ENCODE assay signal across 8 cellular contexts in the genomic region with DNA sequence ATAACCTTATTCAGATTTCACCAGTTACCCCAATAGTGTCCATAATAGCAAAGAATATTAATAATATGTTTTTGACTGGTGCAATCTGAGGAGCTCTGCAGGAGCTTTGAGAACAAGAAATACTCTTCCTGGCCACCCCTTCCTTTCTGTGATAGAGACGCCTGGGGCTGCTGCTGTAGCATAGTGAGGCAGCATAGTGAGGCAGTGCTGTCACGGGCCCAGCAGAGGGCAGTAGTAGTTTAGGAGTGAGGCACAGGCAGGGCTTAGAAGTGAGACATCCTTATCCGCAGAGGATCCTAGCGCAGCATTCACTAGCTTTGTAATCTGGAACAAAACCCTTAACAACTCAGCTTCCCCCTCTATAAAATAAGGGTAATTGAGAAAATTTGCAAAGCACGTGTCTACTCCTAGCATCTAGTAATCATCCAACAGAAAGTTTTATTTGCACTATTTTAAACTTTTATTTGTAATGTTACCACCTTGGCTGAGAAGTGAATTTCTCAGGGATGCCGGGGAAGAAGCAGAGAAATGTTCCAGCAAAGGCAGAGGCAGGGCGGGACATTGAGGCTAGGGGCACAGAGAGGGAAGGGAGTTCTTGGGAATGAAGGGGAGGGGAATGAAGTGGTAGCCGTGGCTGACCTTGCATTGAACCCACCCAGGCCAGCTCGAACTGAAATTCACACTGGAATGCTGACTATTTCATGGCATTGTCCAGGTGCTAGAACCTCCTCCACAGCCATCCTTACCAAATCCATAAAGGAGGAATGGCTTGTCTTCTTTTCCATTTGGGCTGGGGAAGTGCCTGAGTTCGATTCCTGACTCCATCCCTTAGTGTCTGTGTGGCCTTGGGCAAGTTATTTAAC.
A peak's percentile ranks its signal among the peaks of the same experiment; 100 is the strongest.
DNase-seq lines count a peak whose midpoint lies in the region; ATAC-seq and TF ChIP-seq lines count a peak whose summit lies in the region.

No MANE protein-coding gene starts in this region.

- H3K9me3 Mint-ChIP-seq in activated T-cell treated with anti-CD3 and anti-CD28 coated beads, Interleukin-2, amount 50 U/mL, for 4 hours: no peaks in the 10 kb centered on the region
- no peaks in the 10 kb centered on the region for H3K9me3 Mint-ChIP-seq in neural progenitor cell

- ATAC-seq in GM21619 (IDR thresholded peaks at IDR 0.05; ENCODE audit: unreplicated experiment) (peak; percentile 99), Panc1 (peak; percentile 100)
- ATAC-seq in activated T-cell treated with anti-CD3 and anti-CD28 coated beads, Interleukin-2, amount 50 U/mL, for 4 hours: peak; percentile 99

- intact Hi-C loops in Panc1 (cut with micrococcal nuclease; ENCODE audit: unreplicated experiment): loop anchor here (1.0 kb wide), 1 partner anchor 243 kb away; no protein-coding TSS in a partner anchor
- intact Hi-C loops in stomach (cut with DNase I; ENCODE audit: low total_unique reads): no loop called here

- H3K4me1 ChIP-seq in Panc1 (ENCODE audit: control insufficient read depth, insufficient read depth, low read length) (no peaks in the 10 kb centered on the region), neural progenitor cell (no peaks in the 10 kb centered on the region), stomach (peaks cover 4 to 8% (median 4%) of the 10 kb centered on the region in 4 donors)

- H3K4me1 Mint-ChIP-seq in activated T-cell treated with anti-CD3 and anti-CD28 coated beads, Interleukin-2, amount 50 U/mL, for 4 hours (ENCODE audit: low read depth): peaks cover 3% of the 10 kb centered on the region
- H3K4me1 Mint-ChIP-seq in neural progenitor cell: peaks cover 5% of the 10 kb centered on the region

- no peak overlapping the region for H3K27ac Mint-ChIP-seq in neural progenitor cell

- H3K9me3 ChIP-seq in Panc1 (ENCODE audit: control insufficient read depth, insufficient read depth, low read depth, low read length) (no peaks in the 10 kb centered on the region), neural progenitor cell (ENCODE audit: low read depth) (no peaks in the 10 kb centered on the region), stomach (no peaks in the 10 kb centered on the region)

- no TSS peak for BruUV-seq in Panc1 (replicated peaks; lab: Mats Ljungman, UMichigan)

- no peak overlapping the region for H3K4me3 Mint-ChIP-seq in activated T-cell treated with anti-CD3 and anti-CD28 coated beads, Interleukin-2, amount 50 U/mL, for 4 hours
- H3K4me3 Mint-ChIP-seq in neural progenitor cell: no peak overlapping the region

- no peak for TF ChIP-seq POLR2A in stomach (IDR thresholded peaks at IDR 0.05)

- H3K36me3 ChIP-seq in Panc1 (ENCODE audit: control insufficient read depth, insufficient read depth, low read length) (no peaks in the 10 kb centered on the region), neural progenitor cell (no peaks in the 10 kb centered on the region), stomach (peaks cover 0 to 5% (median 0%) of the 10 kb centered on the region in 4 donors)

- H3K4me2 ChIP-seq in neural progenitor cell: no peak overlapping the region

- H3K27me3 ChIP-seq in Panc1 (ENCODE audit: control insufficient read depth, insufficient read depth, low read length) (no peaks in the 10 kb centered on the region), neural progenitor cell (no peaks in the 10 kb centered on the region), stomach (no peaks in the 10 kb centered on the region)

- H3K36me3 Mint-ChIP-seq in activated T-cell treated with anti-CD3 and anti-CD28 coated beads, Interleukin-2, amount 50 U/mL, for 4 hours (ENCODE audit: insufficient read depth): peaks cover 6% of the 10 kb centered on the region
- peaks cover 12% of the 10 kb centered on the region for H3K36me3 Mint-ChIP-seq in neural progenitor cell

- no peak overlapping the region for H2AFZ ChIP-seq in neural progenitor cell (replicated peaks)

- no peaks in the 10 kb centered on the region for H3K79me2 ChIP-seq in neural progenitor cell (ENCODE audit: low read depth)

- no peaks in the 10 kb centered on the region for H3K27me3 Mint-ChIP-seq in activated T-cell treated with anti-CD3 and anti-CD28 coated beads, Interleukin-2, amount 50 U/mL, for 4 hours (ENCODE audit: low read depth)
- peaks cover 2% of the 10 kb centered on the region for H3K27me3 Mint-ChIP-seq in neural progenitor cell (ENCODE audit: insufficient read depth, low read depth)

- DNase-seq in DMS79 (lab: John Stamatoyannopoulos, UW) (peak; percentile 12), KBM-7 (peak; percentile 88), Panc1 (ENCODE audit: low read depth, low spot score) (peak; percentile 51), fibroblast of mammary gland (ENCODE audit: low read depth) (peak; percentile 72), neural progenitor cell (ENCODE audit: low spot score) (peak; percentile 87), stomach (peak; percentile 71)
- DNase-seq in activated T-cell treated with anti-CD3 and anti-CD28 coated beads, Interleukin-2, amount 50 U/mL, for 4 hours: peak; percentile 58

- H4K20me1 ChIP-seq in neural progenitor cell (ENCODE audit: low read depth): peaks cover 3% of the 10 kb centered on the region

- CTCF ChIA-PET in Panc1 (lab: Charles Lee): interaction anchor here (0.5 to 1.5 kb wide), 5 partner anchors 17 to 243 kb away, joined by 5 to 10 read pairs (median 6); a partner anchor contains a TSS

- TF ChIP-seq CTCF in Panc1 (IDR thresholded peaks at IDR 0.05) (peak; percentile 94), fibroblast of mammary gland (conservative IDR thresholded peaks at IDR 0.05; ENCODE audit: control insufficient read depth, insufficient read depth, low read depth, low read length) (peak; percentile 92), neural progenitor cell (IDR thresholded peaks at IDR 0.05) (peak; percentile 92), stomach (IDR thresholded peaks at IDR 0.05) (peak in 5 of 7 experiments; percentile 45 to 80 (median 66))

- H3K9ac ChIP-seq in neural progenitor cell: no peak overlapping the region

- TF ChIP-seq EP300 in stomach (IDR thresholded peaks at IDR 0.05): no peak

- POLR2A ChIA-PET in Panc1 (lab: Charles Lee): interaction anchor here (0.6 kb wide), 1 partner anchor 1020 kb away, joined by 3 read pairs; no protein-coding TSS in a partner anchor

- 27 to 35% (median 31%) methylated on average over 10 of the region's 10 CpGs for WGBS in stomach, 5 donors

- peaks cover 7% of the 10 kb centered on the region for H3F3A ChIP-seq in neural progenitor cell (ENCODE audit: low read depth)

- in situ Hi-C loops in KBM-7 (cut with MboI; ENCODE audit: low pct_unique_long_range_greater_than_20kb, low sequenced_read_pairs) (no loop called here), Panc1 (cut with HindIII; ENCODE audit: low pct_unique_long_range_greater_than_20kb, low sequenced_read_pairs) (no loop called here)

- H3K27ac ChIP-seq in Panc1 (ENCODE audit: low read length): no peak overlapping the region
- H3K27ac ChIP-seq in neural progenitor cell: no peak overlapping the region
- no peak overlapping the region for H3K27ac ChIP-seq in stomach

- no peak overlapping the region for H3K4me3 ChIP-seq in Panc1 (ENCODE audit: low read depth in 2 of 2, low read length in 2 of 2)
- no peak overlapping the region for H3K4me3 ChIP-seq in fibroblast of mammary gland (ENCODE audit: control insufficient read depth, low read depth, low read length)
- H3K4me3 ChIP-seq in neural progenitor cell: no peak overlapping the region
- no peak overlapping the region for H3K4me3 ChIP-seq in stomach

Comparison
In these comparisons a context has a peak if more than half of its experiments do, and no peak if none do; other contexts are left out.
1. DNase-seq: peak in every context shown above with its lines; median percentile 88 in KBM-7; 87 in neural progenitor cell; 72 in fibroblast of mammary gland; 71 in stomach; 58 in activated T-cell treated with anti-CD3 and anti-CD28 coated beads, Interleukin-2, amount 50 U/mL, for 4 hours; 51 in Panc1; 12 in DMS79.